ENCODE assay signal across 9 cellular contexts in the genomic region with DNA sequence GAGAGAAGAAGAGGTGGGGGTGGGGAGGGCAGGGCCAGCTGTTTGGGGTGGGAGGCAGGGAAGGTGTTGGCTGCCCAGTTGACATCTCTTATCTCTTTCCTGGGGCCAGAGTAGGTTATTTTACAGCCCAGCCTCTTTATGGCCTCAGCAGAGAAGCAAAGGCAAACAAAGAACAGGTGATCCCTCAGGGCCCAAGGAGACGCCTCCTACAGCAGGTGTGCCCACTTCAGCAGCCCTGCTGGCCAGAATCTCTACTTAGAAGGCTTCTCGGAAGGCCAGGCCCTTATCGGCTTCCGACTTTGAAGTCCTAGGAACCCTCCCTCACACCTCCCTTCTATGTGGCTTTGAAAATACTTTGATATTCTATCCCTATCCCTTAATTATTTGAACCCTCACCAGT. TPM values are rescaled to one million over a fixed set of nuclear protein-coding genes. Genes with fewer than 3 reads are reported as not detected.
"Had no signal": no experiment of that assay in that cellular context is flagged by ENCODE, and none has a peak within 500 bp of the region (broad histone marks: within the 10 kb centered on the region; RNA-seq: fewer than 3 reads in every experiment).

No MANE protein-coding gene starts in this region.

RNA-seq across cellular contexts. Expression of a gene that starts 8.0 kb away (rescaled TPM):
- total RNA-seq: LHCN-M2, MCF 10A, NCI-H460, OCI-LY7, PC-9, Right ventricle myocardium inferior, RPMI7951, SJCRH30, SK-MEL-5 had no signal
